30 cellular contexts compared by ENCODE assay signal in genomic region chr6:42993445-42993844, GRCh38.
"Had no signal": no experiment of that assay in that cellular context is flagged by ENCODE, and none has a peak within 500 bp of the region (broad histone marks: within the 10 kb centered on the region; RNA-seq: fewer than 3 reads in every experiment).

No MANE protein-coding gene starts in this region.

- H3K4me2 ChIP-seq: neural progenitor cell, smooth muscle cell had no signal

- ATAC-seq: activated CD8-positive, alpha-beta memory T cell treated with anti-CD3 and anti-CD28 coated beads, Interleukin-2, amount 10 ng/mL, durations not matched to agents 7 days and 5 days; activated CD8-positive, alpha-beta T cell treated with anti-CD3 and anti-CD28 coated beads, Interleukin-2, amount 10 ng/mL, durations not matched to agents 7 days and 5 days; activated naive CD4-positive, alpha-beta T cell treated with anti-CD3 and anti-CD28 coated beads, Interleukin-2, amount 50 U/mL, for 72 hours; heart right ventricle; naive thymus-derived CD8-positive, alpha-beta T cell; psoas muscle; stimulated activated naive B cell treated with anti-CD40 and anti-IgM and Interleukin-4, amounts not matched to agents 10 μg/mL and 1 μg/mL and 100 μg/mL, for 72 hours; upper lobe of right lung had no signal

- H3K36me3 Mint-ChIP-seq: activated naive CD4-positive, alpha-beta T cell treated with anti-CD3 and anti-CD28 coated beads, Interleukin-2, amount 50 U/mL, for 72 hours had no signal

- H3K27ac ChIP-seq: epithelial cell of prostate, esophagus squamous epithelium, heart right ventricle, neural progenitor cell, parathyroid adenoma, psoas muscle, sigmoid colon, suprapubic skin, tibial artery, upper lobe of right lung had no signal

- H3K4me3 Mint-ChIP-seq: activated CD4-positive, alpha-beta T cell treated with anti-CD3 and anti-CD28 coated beads, Interleukin-2, amount 10 ng/mL, durations not matched to agents 7 days and 5 days; activated CD8-positive, alpha-beta memory T cell treated with anti-CD3 and anti-CD28 coated beads, Interleukin-2, amount 10 ng/mL, durations not matched to agents 7 days and 5 days; activated CD8-positive, alpha-beta T cell treated with anti-CD3 and anti-CD28 coated beads, Interleukin-2, amount 10 ng/mL, durations not matched to agents 7 days and 5 days; central memory CD8-positive, alpha-beta T cell; naive thymus-derived CD8-positive, alpha-beta T cell; neural progenitor cell; stimulated activated naive B cell treated with anti-CD40 and anti-IgM and Interleukin-4, amounts not matched to agents 10 μg/mL and 1 μg/mL and 100 μg/mL, for 72 hours had no signal

- H3K4me1 ChIP-seq: neural progenitor cell, parathyroid adenoma had no signal

- H3K9me3 ChIP-seq: esophagus squamous epithelium, heart right ventricle, psoas muscle, sigmoid colon, suprapubic skin, tibial artery, upper lobe of right lung had no signal

- H3K4me3 ChIP-seq: esophagus squamous epithelium, heart right ventricle, neural progenitor cell, psoas muscle, sigmoid colon, smooth muscle cell, suprapubic skin, tibial artery, upper lobe of right lung had no signal

- H3K27ac Mint-ChIP-seq: activated CD4-positive, alpha-beta T cell treated with anti-CD3 and anti-CD28 coated beads, Interleukin-2, amount 10 ng/mL, durations not matched to agents 7 days and 5 days; activated CD8-positive, alpha-beta memory T cell treated with anti-CD3 and anti-CD28 coated beads, Interleukin-2, amount 10 ng/mL, durations not matched to agents 7 days and 5 days; activated CD8-positive, alpha-beta T cell treated with anti-CD3 and anti-CD28 coated beads, Interleukin-2, amount 10 ng/mL, durations not matched to agents 7 days and 5 days; neural progenitor cell; stimulated activated naive B cell treated with anti-CD40 and anti-IgM and Interleukin-4, amounts not matched to agents 10 μg/mL and 1 μg/mL and 100 μg/mL, for 72 hours had no signal

- H3K9ac ChIP-seq: neural progenitor cell, parathyroid adenoma had no signal

- H3K36me3 ChIP-seq: neural progenitor cell had no signal

- H3K27me3 ChIP-seq: esophagus squamous epithelium, heart right ventricle, neural progenitor cell, sigmoid colon, suprapubic skin, tibial artery, upper lobe of right lung had no signal

- H3K27me3 Mint-ChIP-seq: activated CD4-positive, alpha-beta T cell treated with anti-CD3 and anti-CD28 coated beads, Interleukin-2, amount 10 ng/mL, durations not matched to agents 7 days and 5 days; activated CD8-positive, alpha-beta memory T cell treated with anti-CD3 and anti-CD28 coated beads, Interleukin-2, amount 10 ng/mL, durations not matched to agents 7 days and 5 days; central memory CD8-positive, alpha-beta T cell; naive thymus-derived CD8-positive, alpha-beta T cell; stimulated activated naive B cell treated with anti-CD40 and anti-IgM and Interleukin-4, amounts not matched to agents 10 μg/mL and 1 μg/mL and 100 μg/mL, for 72 hours had no signal

- DNase-seq: activated CD4-positive, alpha-beta T cell treated with anti-CD3 and anti-CD28 coated beads for 1 hour; activated CD4-positive, alpha-beta T cell treated with anti-CD3 and anti-CD28 coated beads, Interleukin-2, amount 10 ng/mL, durations not matched to agents 7 days and 5 days; activated CD8-positive, alpha-beta memory T cell treated with anti-CD3 and anti-CD28 coated beads, Interleukin-2, amount 10 ng/mL, durations not matched to agents 7 days and 5 days; activated CD8-positive, alpha-beta T cell treated with anti-CD3 and anti-CD28 coated beads, Interleukin-2, amount 10 ng/mL, durations not matched to agents 7 days and 5 days; activated gamma-delta T cell treated with Interleukin-2 at 50 U/mL for 16 hours; dermis blood vessel endothelial cell; effector CD4-positive, alpha-beta T cell; esophagus squamous epithelium; foreskin melanocyte; heart right ventricle; midbrain; naive thymus-derived CD8-positive, alpha-beta T cell; occipital lobe; psoas muscle; sigmoid colon; stimulated activated CD4-positive, alpha-beta T cell treated with anti-CD3 and anti-CD28 coated beads, Interleukin-1b, Interleukin-23, amount 100 ng/mL, for 48 hours; stimulated activated CD4-positive, alpha-beta T cell treated with anti-CD3 and anti-CD28 coated beads, Interleukin-4, amount 100 ng/mL, for 4 hours; stimulated activated CD8-positive, alpha-beta memory T cell treated with anti-CD3 and anti-CD28 coated beads, Interleukin-4, amount 100 ng/mL, for 48 hours; stimulated activated naive B cell treated with anti-CD40 and anti-IgM and Interleukin-4, amounts not matched to agents 10 μg/mL and 1 μg/mL and 100 μg/mL, for 72 hours; T-helper 9 cell; tibial artery; upper lobe of right lung; WERI-Rb-1 had no signal

- H3K9me3 Mint-ChIP-seq: activated CD4-positive, alpha-beta T cell treated with anti-CD3 and anti-CD28 coated beads, Interleukin-2, amount 10 ng/mL, durations not matched to agents 7 days and 5 days; activated naive CD4-positive, alpha-beta T cell treated with anti-CD3 and anti-CD28 coated beads, Interleukin-2, amount 50 U/mL, for 72 hours; central memory CD8-positive, alpha-beta T cell; naive thymus-derived CD8-positive, alpha-beta T cell; neural progenitor cell; stimulated activated naive B cell treated with anti-CD40 and anti-IgM and Interleukin-4, amounts not matched to agents 10 μg/mL and 1 μg/mL and 100 μg/mL, for 72 hours had no signal
